ENCODE assay signal across 35 cellular contexts in the genomic region with DNA sequence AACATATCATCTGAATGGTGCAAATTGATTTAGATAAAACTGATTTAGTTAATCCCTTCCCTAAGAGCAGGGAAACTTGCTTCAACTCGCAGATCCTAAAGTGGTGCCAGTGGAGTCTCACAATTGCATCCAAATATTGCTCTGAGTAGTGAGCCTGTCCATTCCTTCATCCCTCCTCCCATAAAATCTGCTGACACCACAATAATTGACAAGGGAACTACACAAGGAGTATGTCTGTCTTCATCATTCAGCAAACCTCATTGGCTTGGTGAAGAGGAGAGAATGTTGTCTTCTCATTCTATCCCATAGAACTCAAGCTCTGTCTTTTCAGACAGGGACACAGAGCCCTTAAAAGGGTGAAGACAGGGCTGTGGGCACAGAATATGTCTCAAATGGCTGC. TPM values are rescaled to one million over a fixed set of nuclear protein-coding genes. Genes with fewer than 3 reads are reported as not detected.
"Had no signal": no experiment of that assay in that cellular context is flagged by ENCODE, and none has a peak within 500 bp of the region (broad histone marks: within the 10 kb centered on the region; RNA-seq: fewer than 3 reads in every experiment).

No MANE protein-coding gene starts in this region.

- H3K36me3 ChIP-seq: adrenal gland, breast epithelium, gastrocnemius medialis, heart left ventricle had no signal

- H3K4me1 ChIP-seq: foreskin keratinocyte had no signal

- H3K27ac ChIP-seq: adrenal gland, breast epithelium, coronary artery, dorsolateral prefrontal cortex, foreskin keratinocyte, gastrocnemius medialis, heart left ventricle had no signal

- DNase-seq: activated CD4-positive, alpha-beta memory T cell treated with anti-CD3 and anti-CD28 coated beads for 36 hours; activated CD4-positive, alpha-beta T cell treated with anti-CD3 and anti-CD28 coated beads for 36 hours; activated CD4-positive, alpha-beta T cell treated with anti-CD3 and anti-CD28 coated beads, Interleukin-2, amount 10 ng/mL, durations not matched to agents 24 days and 14 days; activated CD4-positive, CD25-positive, alpha-beta regulatory T cell; activated CD4-positive, CD25-positive, alpha-beta regulatory T cell treated with anti-CD3 and anti-CD28 coated beads, Interleukin-2, amount 50 U/mL, for 72 hours; activated CD8-positive, alpha-beta memory T cell treated with anti-CD3 and anti-CD28 coated beads, Interleukin-2, amount 10 ng/mL, durations not matched to agents 7 days and 5 days; activated CD8-positive, alpha-beta memory T cell treated with anti-CD3 and anti-CD28 coated beads, Interleukin-2, amount 50 U/mL, for 4 hours; activated CD8-positive, alpha-beta T cell treated with anti-CD3 and anti-CD28 coated beads, Interleukin-2, amount 10 ng/mL, durations not matched to agents 7 days and 5 days; activated effector memory CD4-positive, alpha-beta T cell treated with anti-CD3 and anti-CD28 coated beads, Interleukin-2, amount 50 U/mL, for 16 hours; activated naive CD4-positive, alpha-beta T cell treated with anti-CD3 and anti-CD28 coated beads for 36 hours; activated naive CD8-positive, alpha-beta T cell treated with anti-CD3 and anti-CD28 coated beads for 36 hours; activated naive CD8-positive, alpha-beta T cell treated with anti-CD3 and anti-CD28 coated beads, Interleukin-2, amount 50 U/mL, for 24 hours; activated T-cell treated with anti-CD3 and anti-CD28 coated beads, Interleukin-2, amount 50 U/mL, for 1 hour; activated T-cell treated with anti-CD3 and anti-CD28 coated beads, Interleukin-2, amount 50 U/mL, for 48 hours; adrenal gland; amygdala; aorta; dorsolateral prefrontal cortex; effector memory CD4-positive, alpha-beta T cell; endodermal cell; foreskin keratinocyte; gastrocnemius medialis; glutamatergic neuron; heart left ventricle; T-helper 2 cell had no signal

- ATAC-seq: activated CD4-positive, alpha-beta T cell treated with anti-CD3 and anti-CD28 coated beads for 36 hours; activated CD8-positive, alpha-beta memory T cell treated with anti-CD3 and anti-CD28 coated beads, Interleukin-2, amount 10 ng/mL, durations not matched to agents 7 days and 5 days; activated CD8-positive, alpha-beta T cell treated with anti-CD3 and anti-CD28 coated beads, Interleukin-2, amount 10 ng/mL, durations not matched to agents 7 days and 5 days; activated naive CD8-positive, alpha-beta T cell treated with anti-CD3 and anti-CD28 coated beads, Interleukin-2, amount 50 U/mL, for 24 hours; esophagus mucosa; foreskin keratinocyte; gastrocnemius medialis; heart left ventricle had no signal

- H3K9me3 ChIP-seq: adrenal gland, breast epithelium, gastrocnemius medialis, heart left ventricle had no signal

- H3K27me3 ChIP-seq: foreskin keratinocyte, gastrocnemius medialis had no signal

- H3K4me3 ChIP-seq: adrenal gland, breast epithelium, coronary artery, dorsolateral prefrontal cortex, gastrocnemius medialis, heart left ventricle had no signal

RNA-seq across cellular contexts. Expression of a gene that starts 52.3 kb away (rescaled TPM):
- total RNA-seq: activated CD4-positive, alpha-beta memory T cell treated with anti-CD3 and anti-CD28 coated beads for 36 hours; activated CD4-positive, alpha-beta T cell treated with anti-CD3 and anti-CD28 coated beads for 36 hours; activated CD4-positive, alpha-beta T cell treated with anti-CD3 and anti-CD28 coated beads, Interleukin-2, amount 10 ng/mL, durations not matched to agents 24 days and 14 days; activated CD8-positive, alpha-beta memory T cell treated with anti-CD3 and anti-CD28 coated beads for 36 hours; activated CD8-positive, alpha-beta memory T cell treated with anti-CD3 and anti-CD28 coated beads, Interleukin-2, amount 10 ng/mL, durations not matched to agents 7 days and 5 days; activated CD8-positive, alpha-beta T cell treated with anti-CD3 and anti-CD28 coated beads, Interleukin-2, amount 10 ng/mL, durations not matched to agents 7 days and 5 days; activated naive CD4-positive, alpha-beta T cell treated with anti-CD3 and anti-CD28 coated beads for 36 hours; activated naive CD8-positive, alpha-beta T cell treated with anti-CD3 and anti-CD28 coated beads for 36 hours; activated T-helper 1 cell treated with anti-CD3 and anti-CD28 coated beads, Interleukin-12 subunit alpha, Interleukin-12 subunit beta, Interleukin-2, Interleukin-4 antibody, amounts not matched to agents 30 ng/mL and 10 ng/mL and 1 ng/mL, durations not matched to agents 14 hours and 24 hours and 36 hours; activated T-helper 2 cell treated with anti-CD3 and anti-CD28 coated beads, Interferon-gamma antibody, Interleukin-2, Interleukin-4, amounts not matched to agents 10 μg/mL and 5 μg/mL and 100 μg/mL, durations not matched to agents 14 hours and 24 hours and 36 hours; aorta; breast epithelium; cardiac septum; cerebellum; endodermal cell; epithelial cell of proximal tubule; esophagus mucosa; foreskin keratinocyte; heart left ventricle; T-helper 1 cell treated with Interleukin-12 subunit alpha and Interleukin-12 subunit beta and Interleukin-4 antibody, amounts not matched to agents 30 ng/mL and 1 ng/mL, for 36 hours had no signal
- polyA plus RNA-seq: aorta, foreskin keratinocyte, heart left ventricle had no signal
